8 cellular contexts compared by ENCODE assay signal in genomic region chr6:45423901-45424627, GRCh38. TPM values are rescaled to one million over a fixed set of nuclear protein-coding genes. Genes with fewer than 3 reads are reported as not detected.
DNase-seq lines count a peak whose midpoint lies in the region; ATAC-seq and TF ChIP-seq lines count a peak whose summit lies in the region.

No MANE protein-coding gene starts in this region.

- H3K9me3 Mint-ChIP-seq in stimulated activated memory B cell treated with anti-CD40 and anti-IgM and Interleukin-4, amounts not matched to agents 10 μg/mL and 1 μg/mL and 100 μg/mL, for 72 hours = no peaks in the 10 kb centered on the region

- no peaks in the 10 kb centered on the region for H3K36me3 ChIP-seq in kidney epithelial cell (ENCODE audit: control insufficient read depth, insufficient read depth, low read length)

- peak overlapping the region; percentile 100 for H3K4me3 ChIP-seq in kidney epithelial cell (ENCODE audit: low read depth, low read length)

- DNase-seq in activated effector memory CD4-positive, alpha-beta T cell treated with anti-CD3 and anti-CD28 coated beads, Interleukin-2, amount 50 U/mL, for 16 hours = peak; percentile 78
- DNase-seq in activated effector memory CD4-positive, alpha-beta T cell treated with Interleukin-2 at 50 U/mL for 16 hours = no peak
- DNase-seq in astrocyte of the hippocampus (ENCODE audit: low read depth, low spot score) (peak; percentile 59), kidney epithelial cell (ENCODE audit: low read depth) (no peak), GM19240 (ENCODE audit: insufficient read length, low spot score) (no peak), DMS153 treated with DMSO at 0.1 percent for 48 hours (lab: John Stamatoyannopoulos, UW; ENCODE audit: unreplicated experiment) (no peak)

- H3K27ac Mint-ChIP-seq in stimulated activated memory B cell treated with anti-CD40 and anti-IgM and Interleukin-4, amounts not matched to agents 10 μg/mL and 1 μg/mL and 100 μg/mL, for 72 hours = peak overlapping the region; percentile 86

- peak; percentile 42 for ATAC-seq in stimulated activated memory B cell treated with anti-CD40 and anti-IgM and Interleukin-4, amounts not matched to agents 10 μg/mL and 1 μg/mL and 100 μg/mL, for 72 hours
- ATAC-seq in HG02885 (IDR thresholded peaks at IDR 0.05; ENCODE audit: poor library complexity, unreplicated experiment) = no peak

- H3K4me1 Mint-ChIP-seq in stimulated activated memory B cell treated with anti-CD40 and anti-IgM and Interleukin-4, amounts not matched to agents 10 μg/mL and 1 μg/mL and 100 μg/mL, for 72 hours = peaks cover 65% of the 10 kb centered on the region

- H3K4me3 Mint-ChIP-seq in stimulated activated memory B cell treated with anti-CD40 and anti-IgM and Interleukin-4, amounts not matched to agents 10 μg/mL and 1 μg/mL and 100 μg/mL, for 72 hours = peak overlapping the region; percentile 65

- H3K27me3 ChIP-seq in kidney epithelial cell (ENCODE audit: control insufficient read depth, insufficient read depth, low read length) = no peaks in the 10 kb centered on the region

- H3K36me3 Mint-ChIP-seq in stimulated activated memory B cell treated with anti-CD40 and anti-IgM and Interleukin-4, amounts not matched to agents 10 μg/mL and 1 μg/mL and 100 μg/mL, for 72 hours = no peaks in the 10 kb centered on the region

- no peak for TF ChIP-seq CTCF in kidney epithelial cell (IDR thresholded peaks at IDR 0.05; ENCODE audit: insufficient read depth, low read length, poor library complexity, severe bottlenecking)

- peaks cover 62% of the 10 kb centered on the region for H3K27me3 Mint-ChIP-seq in stimulated activated memory B cell treated with anti-CD40 and anti-IgM and Interleukin-4, amounts not matched to agents 10 μg/mL and 1 μg/mL and 100 μg/mL, for 72 hours

RNA-seq across cellular contexts. Expression of gene SUPT3H, which starts 46.3 kb away (rescaled TPM):
- 18.3 and 25.1 TPM in 2 replicates for total RNA-seq in kidney epithelial cell

Comparison
In these comparisons a context has a peak if more than half of its experiments do, and no peak if none do; other contexts are left out.
1. DNase-seq: peak in activated effector memory CD4-positive, alpha-beta T cell treated with anti-CD3 and anti-CD28 coated beads, Interleukin-2, amount 50 U/mL, for 16 hours (single experiment) and astrocyte of the hippocampus (single experiment); none in activated effector memory CD4-positive, alpha-beta T cell treated with Interleukin-2 at 50 U/mL for 16 hours (single experiment), kidney epithelial cell (single experiment), GM19240 (single experiment) and DMS153 treated with DMSO at 0.1 percent for 48 hours (single experiment).